In the genomic region with DNA sequence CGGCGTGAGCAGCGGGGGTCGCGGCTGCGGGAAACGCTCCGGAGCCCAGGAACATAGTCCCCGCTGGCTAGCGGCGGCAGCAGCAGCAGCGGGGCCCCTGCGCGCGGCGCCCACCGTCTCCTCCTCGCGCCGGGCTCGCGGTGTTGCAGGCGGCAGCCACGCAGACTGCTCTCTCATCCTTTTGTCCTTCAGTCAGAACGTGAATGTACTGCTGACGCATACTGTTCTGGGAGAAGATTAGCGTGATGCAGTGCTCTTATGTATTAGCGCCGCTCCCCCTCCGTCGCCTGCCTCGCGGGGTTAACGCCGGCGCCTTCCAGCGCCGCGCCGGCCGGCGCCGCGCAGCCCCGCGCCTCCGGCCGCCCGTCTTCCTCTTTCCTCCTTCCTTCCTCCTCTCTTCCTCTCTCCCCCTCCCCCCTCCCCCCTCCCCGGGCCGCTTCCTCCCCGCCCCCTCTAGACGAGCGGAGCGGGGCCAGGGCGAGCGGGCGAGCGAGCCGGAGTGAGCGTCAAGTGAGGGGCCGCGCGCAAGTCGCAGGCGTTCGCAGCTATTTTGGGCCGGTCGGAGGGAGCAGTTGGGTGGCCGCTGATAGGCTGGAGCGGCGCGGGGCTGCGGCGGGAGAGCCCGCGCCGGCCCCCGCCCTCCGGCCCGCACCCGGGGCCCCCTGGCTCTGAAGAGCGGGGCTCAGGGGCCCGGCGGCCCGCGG, we compare ENCODE assay signal across 8 cellular contexts. TPM values are rescaled to one million over a fixed set of nuclear protein-coding genes. Genes with fewer than 3 reads are reported as not detected.
DNase-seq lines count a peak whose midpoint lies in the region; ATAC-seq and TF ChIP-seq lines count a peak whose summit lies in the region.

No MANE protein-coding gene starts in this region.

- TF ChIP-seq CTCF in SK-N-SH (IDR thresholded peaks at IDR 0.05) (peak; percentile 44), heart left ventricle (IDR thresholded peaks at IDR 0.05) (peak in 6 of 12 donors; percentile 12 to 49 (median 28)), vagina (IDR thresholded peaks at IDR 0.05) (no peak)

- H3F3A ChIP-seq in SK-N-SH (replicated peaks; ENCODE audit: insufficient read depth): no peaks in the 10 kb centered on the region

- TF ChIP-seq POLR2A in heart left ventricle (IDR thresholded peaks at IDR 0.05): no peak
- no peak for TF ChIP-seq POLR2A in vagina (IDR thresholded peaks at IDR 0.05)

- TF ChIP-seq EP300 in SK-N-SH (IDR thresholded peaks at IDR 0.05; ENCODE audit: borderline replicate concordance in 1 of 2, low read depth in 1 of 2, low read length in 1 of 2): peak in 1 of 2 experiments; percentile 11; a peak in 1 of 4 replicates

- ATAC-seq in GM18867 (IDR thresholded peaks at IDR 0.05; ENCODE audit: unreplicated experiment) (peak; percentile 58), HG03159 (IDR thresholded peaks at IDR 0.05; ENCODE audit: unreplicated experiment) (peak; percentile 73), heart left ventricle (peak; percentile 59 to 84 (median 78))

- peak; percentile 71 for DNase-seq in A172 (ENCODE audit: low spot score)
- peak; percentile 92 for DNase-seq in SK-N-SH
- DNase-seq in heart left ventricle: peak; percentile 36 to 77 (median 55)
- peak; percentile 70 for DNase-seq in pulmonary artery endothelial cell (ENCODE audit: low read depth, low spot score)
- DNase-seq in vagina (ENCODE audit: extremely low spot score in 2 of 2): no peak

- H3K27me3 ChIP-seq in SK-N-SH (ENCODE audit: insufficient read depth) (no peaks in the 10 kb centered on the region), heart left ventricle (no peaks in the 10 kb centered on the region), vagina (no peaks in the 10 kb centered on the region)

- H3K27ac ChIP-seq in SK-N-SH (ENCODE audit: low read depth in 2 of 2, low read length in 1 of 2) (peak overlapping the region in 1 of 2 experiments; percentile 51; a peak in 2 of 4 replicates), adipose tissue (ENCODE audit: low read depth, low read length) (peak overlapping the region; percentile 44), heart left ventricle (peak overlapping the region in 7 of 12 donors; percentile 27 to 66 (median 42)), vagina (peak overlapping the region; percentile 50)

- peak overlapping the region; percentile 55 to 62 for H3K4me3 ChIP-seq in SK-N-SH (ENCODE audit: low read depth in 2 of 2, low read length in 1 of 2)
- peak overlapping the region; percentile 34 to 79 (median 60) for H3K4me3 ChIP-seq in heart left ventricle
- H3K4me3 ChIP-seq in vagina: peak overlapping the region; percentile 52 to 58

- intact Hi-C loops in heart left ventricle (cut with DNase I) (loop anchor here in 8 of 10 donors (2.0 to 10.0 kb wide), 9 partner anchors 35 to 327 kb away; no protein-coding TSS in a partner anchor), vagina (cut with DNase I) (no loop called here)

- CTCF ChIA-PET in SK-N-SH (lab: Yijun Ruan, JAX): interaction anchor here (1.0 to 8.7 kb wide), 12 partner anchors 8 to 323 kb away, joined by 3 to 165 read pairs (median 8); no protein-coding TSS in a partner anchor

- no peaks in the 10 kb centered on the region for H3K9me2 ChIP-seq in SK-N-SH

- H3K4me1 ChIP-seq in SK-N-SH (ENCODE audit: control insufficient read depth in 1 of 2, insufficient read depth in 2 of 2, low read depth in 1 of 2, low read length in 1 of 2) (peaks cover 0 to 19% of the 10 kb centered on the region in 2 experiments; a peak in 2 of 4 replicates), heart left ventricle (peaks cover 0 to 42% (median 12%) of the 10 kb centered on the region in 12 donors), vagina (peaks cover 31% of the 10 kb centered on the region)

- no peak overlapping the region for H3K9ac ChIP-seq in SK-N-SH

- H3K36me3 ChIP-seq in SK-N-SH (replicated peaks in 1 of 2; ENCODE audit: control insufficient read depth in 1 of 2, insufficient read depth in 2 of 2, low read length in 1 of 2) (peaks cover 0 to 15% of the 10 kb centered on the region in 2 experiments), heart left ventricle (peaks cover 0 to 6% (median 0%) of the 10 kb centered on the region in 9 donors), vagina (no peaks in the 10 kb centered on the region)

- POLR2A ChIA-PET in SK-N-SH (lab: Yijun Ruan, JAX): interaction anchor here (0.9 kb wide), 1 partner anchor 8 kb away, joined by 3 read pairs; no protein-coding TSS in a partner anchor

- H3K4me2 ChIP-seq in SK-N-SH: peak overlapping the region; percentile 80; the same call in 1 of the 2 replicates

- peaks cover 9% of the 10 kb centered on the region; the same call in 1 of the 2 replicates for H3K79me2 ChIP-seq in SK-N-SH (ENCODE audit: insufficient read depth)

- TF ChIP-seq RAD21 in SK-N-SH (IDR thresholded peaks at IDR 0.05; ENCODE audit: low read length): peak; percentile 43

- H2AFZ ChIP-seq in SK-N-SH (ENCODE audit: low read depth): no peak overlapping the region

- WGBS in SK-N-SH (ENCODE audit: low lambda C conversion rate): 14% methylated on average over 47 of the region's 87 CpGs
- 0 to 47% (median 1%) methylated on average over 50 to 87 of the region's 87 CpGs for WGBS in adipose tissue, 3 donors
- WGBS in heart left ventricle, 4 donors: 0 to 1% (median 1%) methylated on average over 43 to 87 of the region's 87 CpGs

- no peaks in the 10 kb centered on the region for H3K9me3 ChIP-seq in SK-N-SH
- H3K9me3 ChIP-seq in heart left ventricle: no peaks in the 10 kb centered on the region
- no peaks in the 10 kb centered on the region for H3K9me3 ChIP-seq in vagina

- peaks cover 78% of the 10 kb centered on the region for H4K20me1 ChIP-seq in SK-N-SH (ENCODE audit: insufficient read depth)

TF ChIP-seq in SK-N-SH, 30 proteins besides CTCF, POLR2A, EP300 and RAD21 (continues in another document):
- TF ChIP-seq FOXM1 (IDR thresholded peaks at IDR 0.05; ENCODE audit: low read depth) (no peak), TAF1 (IDR thresholded peaks at IDR 0.05; ENCODE audit: borderline replicate concordance, low read depth, low read length) (no peak), MXI1 (IDR thresholded peaks at IDR 0.05; ENCODE audit: low read depth, low read length) (peak; percentile 59; the same call in 1 of the 2 replicates), FOXJ3 (CRISPR knock-in tag; IDR thresholded peaks at IDR 0.05) (no peak), RXRA (IDR thresholded peaks at IDR 0.05; ENCODE audit: borderline replicate concordance, low read depth) (no peak), TCF12 (IDR thresholded peaks at IDR 0.05) (no peak), JUND (IDR thresholded peaks at IDR 0.05) (no peak), FOSL2 (IDR thresholded peaks at IDR 0.05; ENCODE audit: borderline replicate concordance, low read depth) (peak; percentile 25; the same call in 1 of the 2 replicates), NRF1 (IDR thresholded peaks at IDR 0.05; ENCODE audit: low read depth, low read length) (peak; percentile 25), POLR2AphosphoS5 (IDR thresholded peaks at IDR 0.05; ENCODE audit: low read depth, low read length) (no peak), RCOR1 (IDR thresholded peaks at IDR 0.05; ENCODE audit: low read length) (peak; percentile 33; the same call in 1 of the 2 replicates), MEF2A (IDR thresholded peaks at IDR 0.05; ENCODE audit: borderline replicate concordance, low read depth) (no peak), ELF1 (IDR thresholded peaks at IDR 0.05) (no peak), CHD2 (IDR thresholded peaks at IDR 0.05; ENCODE audit: low read length, partially characterized antibody) (no peak)
- TF ChIP-seq, protein P1, sequence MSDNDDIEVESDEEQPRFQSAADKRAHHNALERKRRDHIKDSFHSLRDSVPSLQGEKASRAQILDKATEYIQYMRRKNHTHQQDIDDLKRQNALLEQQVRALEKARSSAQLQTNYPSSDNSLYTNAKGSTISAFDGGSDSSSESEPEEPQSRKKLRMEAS (IDR thresholded peaks at IDR 0.05; ENCODE audit: low read depth): peak; percentile 43; the same call in 1 of the 2 replicates
- TF ChIP-seq, protein P2, sequence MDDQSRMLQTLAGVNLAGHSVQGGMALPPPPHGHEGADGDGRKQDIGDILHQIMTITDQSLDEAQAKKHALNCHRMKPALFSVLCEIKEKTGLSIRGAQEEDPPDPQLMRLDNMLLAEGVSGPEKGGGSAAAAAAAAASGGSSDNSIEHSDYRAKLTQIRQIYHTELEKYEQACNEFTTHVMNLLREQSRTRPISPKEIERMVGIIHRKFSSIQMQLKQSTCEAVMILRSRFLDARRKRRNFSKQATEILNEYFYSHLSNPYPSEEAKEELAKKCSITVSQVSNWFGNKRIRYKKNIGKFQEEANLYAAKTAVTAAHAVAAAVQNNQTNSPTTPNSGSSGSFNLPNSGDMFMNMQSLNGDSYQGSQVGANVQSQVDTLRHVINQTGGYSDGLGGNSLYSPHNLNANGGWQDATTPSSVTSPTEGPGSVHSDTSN (IDR thresholded peaks at IDR 0.05): 0 out of 2 replicates have a peak, but pooled peaks have one; percentile 6
- TF ChIP-seq, protein P3, sequence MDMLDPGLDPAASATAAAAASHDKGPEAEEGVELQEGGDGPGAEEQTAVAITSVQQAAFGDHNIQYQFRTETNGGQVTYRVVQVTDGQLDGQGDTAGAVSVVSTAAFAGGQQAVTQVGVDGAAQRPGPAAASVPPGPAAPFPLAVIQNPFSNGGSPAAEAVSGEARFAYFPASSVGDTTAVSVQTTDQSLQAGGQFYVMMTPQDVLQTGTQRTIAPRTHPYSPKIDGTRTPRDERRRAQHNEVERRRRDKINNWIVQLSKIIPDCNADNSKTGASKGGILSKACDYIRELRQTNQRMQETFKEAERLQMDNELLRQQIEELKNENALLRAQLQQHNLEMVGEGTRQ (IDR thresholded peaks at IDR 0.05; ENCODE audit: borderline replicate concordance, low read depth, low read length): no peak
- TF ChIP-seq, protein P4, sequence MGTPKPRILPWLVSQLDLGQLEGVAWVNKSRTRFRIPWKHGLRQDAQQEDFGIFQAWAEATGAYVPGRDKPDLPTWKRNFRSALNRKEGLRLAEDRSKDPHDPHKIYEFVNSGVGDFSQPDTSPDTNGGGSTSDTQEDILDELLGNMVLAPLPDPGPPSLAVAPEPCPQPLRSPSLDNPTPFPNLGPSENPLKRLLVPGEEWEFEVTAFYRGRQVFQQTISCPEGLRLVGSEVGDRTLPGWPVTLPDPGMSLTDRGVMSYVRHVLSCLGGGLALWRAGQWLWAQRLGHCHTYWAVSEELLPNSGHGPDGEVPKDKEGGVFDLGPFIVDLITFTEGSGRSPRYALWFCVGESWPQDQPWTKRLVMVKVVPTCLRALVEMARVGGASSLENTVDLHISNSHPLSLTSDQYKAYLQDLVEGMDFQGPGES (IDR thresholded peaks at IDR 0.05; ENCODE audit: low read depth, low read length): no peak

RNA-seq across cellular contexts. Expression of a gene that starts 0.8 kb away (rescaled TPM):
- total RNA-seq in A172 (2014; rRNA removed; shearing (Covaris generic)): 0.34 and 0.50 TPM in 2 replicates
- polyA plus RNA-seq in SK-N-SH (2012; rRNA removed): 0.44 and 0.58 TPM in 2 replicates
- polyA plus RNA-seq in SK-N-SH (2012; cell fraction: cytosol; rRNA removed): 0.30 and 0.41 TPM in 2 replicates
- polyA plus RNA-seq in SK-N-SH (2012; cell fraction: nucleus; rRNA removed): 0.46 and 0.74 TPM in 2 replicates
- polyA plus RNA-seq in adipose tissue: 1 to 10 TPM in 2 of 3 donors, under 1 TPM in 1; 0.17 to 3.1 (median 1.5) TPM
- total RNA-seq in heart left ventricle: 1 to 10 TPM; 2.7 to 6.8 (median 4.0) TPM
- 1 to 10 TPM in 1 of 2 donors, under 1 TPM in 1; 0.89 to 2.2 TPM for polyA plus RNA-seq in heart left ventricle
- total RNA-seq in pulmonary artery endothelial cell: 0.40 and 0.99 TPM in 2 replicates
- total RNA-seq in vagina: 6.1 TPM

Comparison
In these comparisons a context has a peak if more than half of its experiments do, and no peak if none do; other contexts are left out.
1. DNase-seq: peak in A172 (single experiment), SK-N-SH (single experiment), heart left ventricle (5 of 5) and pulmonary artery endothelial cell (single experiment); none in vagina (0 of 2).
2. Peak in every context shown above with its lines, with median percentiles within 50 percentile points of each other: ATAC-seq and H3K4me3 ChIP-seq.